Comparison of ENCODE assay signal across 1 cellular context in the genomic region with DNA sequence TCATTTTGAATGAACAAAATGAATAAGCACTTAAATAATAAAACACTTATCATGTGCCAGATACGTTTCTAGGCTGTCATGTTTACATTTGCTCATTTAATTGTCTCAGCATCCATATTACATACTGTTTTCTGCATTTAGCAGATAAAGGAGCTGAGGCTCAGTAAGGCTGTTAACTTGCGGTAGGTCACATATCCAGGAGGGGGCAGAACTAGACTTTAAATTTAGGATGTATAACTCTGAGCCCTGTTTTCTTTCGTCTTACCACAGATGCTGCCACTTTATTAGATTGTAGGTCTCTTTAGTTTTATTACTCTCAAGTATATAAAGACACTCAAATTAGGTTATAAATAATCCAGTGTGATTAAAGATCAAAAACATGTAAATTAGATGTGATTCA.
TF ChIP-seq lines count a peak whose summit lies in the region.

No MANE protein-coding gene starts in this region.

TF ChIP-seq in endothelial cell of umbilical vein, 7 proteins besides CTCF, POLR2A, EP300 and RAD21 (continued from another document):
- TF ChIP-seq, protein P1, sequence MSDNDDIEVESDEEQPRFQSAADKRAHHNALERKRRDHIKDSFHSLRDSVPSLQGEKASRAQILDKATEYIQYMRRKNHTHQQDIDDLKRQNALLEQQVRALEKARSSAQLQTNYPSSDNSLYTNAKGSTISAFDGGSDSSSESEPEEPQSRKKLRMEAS (IDR thresholded peaks at IDR 0.05; ENCODE audit: insufficient read depth, insufficient read length), result no peak
- TF ChIP-seq JUN (IDR thresholded peaks at IDR 0.05; ENCODE audit: borderline replicate concordance, insufficient read depth, insufficient read length, low read depth), result no peak
- no peak for TF ChIP-seq MYC (IDR thresholded peaks at IDR 0.05; ENCODE audit: low read depth, low read length)
- no peak for TF ChIP-seq FOS (IDR thresholded peaks at IDR 0.05; ENCODE audit: borderline replicate concordance, insufficient read depth, low read length)
